10 cellular contexts compared by ENCODE assay signal in the genomic region with DNA sequence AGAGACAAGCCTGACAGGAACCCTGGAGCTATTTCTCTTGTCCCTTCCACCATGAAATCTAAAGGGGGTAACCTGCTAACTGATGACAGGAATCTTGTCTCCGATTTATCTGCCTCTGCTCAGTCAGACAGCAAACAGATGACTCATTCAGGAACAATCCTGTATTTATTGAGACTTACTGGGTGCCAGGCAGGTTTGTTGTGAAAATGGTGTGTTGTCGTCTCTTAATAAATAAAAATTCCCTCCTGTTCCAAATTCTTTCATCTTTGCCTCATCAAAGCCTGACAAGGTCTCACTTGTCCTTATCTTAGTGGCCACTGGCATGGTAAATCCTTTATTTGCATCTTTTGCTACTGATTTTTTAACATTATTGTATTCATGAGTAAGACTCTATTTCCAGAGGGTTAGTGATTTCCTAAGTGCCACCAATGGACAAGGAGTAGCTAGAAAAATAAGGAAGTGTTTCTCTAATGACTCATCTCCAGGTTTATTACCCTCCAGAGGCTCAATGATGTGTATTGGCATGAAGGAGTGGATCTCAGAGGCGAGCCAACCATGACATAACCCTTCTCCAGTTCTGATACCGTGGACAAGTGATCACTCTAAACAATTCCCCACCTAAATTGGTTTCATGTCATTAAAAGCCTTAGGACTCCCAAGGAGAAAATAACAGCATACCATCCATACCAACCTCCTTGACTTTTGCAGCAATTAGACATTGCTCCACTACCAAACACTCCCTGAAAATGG.
A peak's percentile ranks its signal among the peaks of the same experiment; 100 is the strongest.
DNase-seq lines count a peak whose midpoint lies in the region; ATAC-seq and TF ChIP-seq lines count a peak whose summit lies in the region.
"Had no signal": no experiment of that assay in that cellular context is flagged by ENCODE, and none has a peak within 500 bp of the region (broad histone marks: within the 10 kb centered on the region; RNA-seq: fewer than 3 reads in every experiment).

No MANE protein-coding gene starts in this region.

- no peaks in the 10 kb centered on the region for H3K27me3 Mint-ChIP-seq in glutamatergic neuron (ENCODE audit: unreplicated experiment)
- H3K27me3 Mint-ChIP-seq: activated B cell treated with CpG ODN at 0.5 μM for 24 hours had no signal

- no peaks in the 10 kb centered on the region for H3K4me1 Mint-ChIP-seq in glutamatergic neuron (ENCODE audit: low read depth, unreplicated experiment)
- H3K4me1 Mint-ChIP-seq: activated B cell treated with CpG ODN at 0.5 μM for 24 hours had no signal

- peak overlapping the region; percentile 35 for H3K27ac ChIP-seq in cingulate gyrus (ENCODE audit: low read depth, low read length)

- no peaks in the 10 kb centered on the region for H3K9me3 Mint-ChIP-seq in glutamatergic neuron (ENCODE audit: unreplicated experiment)
- H3K9me3 Mint-ChIP-seq: activated B cell treated with CpG ODN at 0.5 μM for 24 hours had no signal

- ATAC-seq in HG02840 (IDR thresholded peaks at IDR 0.05; ENCODE audit: low FRiP score, unreplicated experiment): no peak

- H3K27ac Mint-ChIP-seq in glutamatergic neuron (ENCODE audit: unreplicated experiment): no peak overlapping the region
- H3K27ac Mint-ChIP-seq: activated B cell treated with CpG ODN at 0.5 μM for 24 hours had no signal

- no peak for TF ChIP-seq CTCF in glutamatergic neuron (IDR thresholded peaks at IDR 0.05; ENCODE audit: partially characterized antibody, unreplicated experiment)

- H3K36me3 Mint-ChIP-seq in glutamatergic neuron (ENCODE audit: unreplicated experiment): no peaks in the 10 kb centered on the region

- no peak overlapping the region for H3K4me3 Mint-ChIP-seq in glutamatergic neuron (ENCODE audit: unreplicated experiment)
- H3K4me3 Mint-ChIP-seq: activated B cell treated with CpG ODN at 0.5 μM for 24 hours had no signal

- peak; percentile 83 for DNase-seq in DMS79 (lab: John Stamatoyannopoulos, UW)
- peak; percentile 32 for DNase-seq in NCI-H187 treated with DMSO at 0.1 percent for 48 hours (lab: John Stamatoyannopoulos, UW)
- DNase-seq in pons (ENCODE audit: low spot score): peak; percentile 44
- DNase-seq in stimulated activated CD4-positive, alpha-beta T cell treated with anti-CD3 and anti-CD28 coated beads, Interleukin-4, amount 100 ng/mL, for 4 hours: no peak
- no peak for DNase-seq in glutamatergic neuron
- no peak for DNase-seq in SKM-1 (lab: John Stamatoyannopoulos, UW; ENCODE audit: unreplicated experiment)
- DNase-seq: activated B cell treated with CpG ODN at 0.5 μM for 24 hours, NCI-H1105 treated with DMSO at 0.1 percent for 48 hours had no signal

Comparison
In these comparisons a context has a peak if more than half of its experiments do, and no peak if none do; other contexts are left out.
1. DNase-seq: peak in DMS79 (single experiment), NCI-H187 treated with DMSO at 0.1 percent for 48 hours (single experiment) and pons (single experiment); none in stimulated activated CD4-positive, alpha-beta T cell treated with anti-CD3 and anti-CD28 coated beads, Interleukin-4, amount 100 ng/mL, for 4 hours (0 of 2), glutamatergic neuron (single experiment) and SKM-1 (single experiment).